In genomic region chrX:20019672-20020365, GRCh38 we compare ENCODE assay signal across 27 cellular contexts.
"Had no signal": no experiment of that assay in that cellular context is flagged by ENCODE, and none has a peak within 500 bp of the region (broad histone marks: within the 10 kb centered on the region; RNA-seq: fewer than 3 reads in every experiment).

No MANE protein-coding gene starts in this region.

- H3K4me1 Mint-ChIP-seq: mesothelial cell of epicardium, T-cell had no signal

- H3K9me3 Mint-ChIP-seq: T-helper 2 cell treated with Interferon-gamma antibody and Interleukin-4, amounts not matched to agents 5 μg/mL and 100 μg/mL, for 36 hours had no signal

- ATAC-seq: activated naive CD4-positive, alpha-beta T cell treated with anti-CD3 and anti-CD28 coated beads, Interleukin-2, amount 50 U/mL, for 72 hours; activated T-cell treated with anti-CD3 and anti-CD28 coated beads, Interleukin-2, amount 50 U/mL, for 72 hours; natural killer cell; right lobe of liver; T-cell had no signal

- H3K27me3 Mint-ChIP-seq: stimulated activated naive CD8-positive, alpha-beta T cell treated with anti-CD3 and anti-CD28 coated beads, Interleukin-15, Interleukin-2, amounts not matched to agents 100 ng/mL and 50 ng/mL, for 24 hours; type B pancreatic cell had no signal

- H3K4me2 ChIP-seq: hepatocyte had no signal

- DNase-seq: activated CD4-positive, alpha-beta T cell treated with anti-CD3 and anti-CD28 coated beads for 4 hours; activated CD4-positive, alpha-beta T cell treated with anti-CD3 and anti-CD28 coated beads, Interleukin-2, amount 50 U/mL, for 4 hours; activated naive CD4-positive, alpha-beta T cell; activated T-cell treated with anti-CD3 and anti-CD28 coated beads for 4 hours; activated T-cell treated with anti-CD3 and anti-CD28 coated beads, Interleukin-2, amount 50 U/mL, for 72 hours; cerebellar nuclear complex; colonic mucosa; effector CD8-positive, alpha-beta T cell; islet precursor cell; mammary epithelial cell; natural killer cell; posterior cingulate gyrus; right lobe of liver; stimulated activated CD4-positive, alpha-beta T cell treated with anti-CD3 and anti-CD28 coated beads, Interleukin-12 subunit alpha, Interleukin-12 subunit beta, amount 100 ng/mL, for 4 hours; stimulated activated CD4-positive, alpha-beta T cell treated with anti-CD3 and anti-CD28 coated beads, Interleukin-4, amount 100 ng/mL, for 1 hour; T-cell; uterus had no signal

- H3K27ac ChIP-seq: colonic mucosa, hepatocyte, right lobe of liver, skin epidermis, thoracic aorta, uterus had no signal

- H3K36me3 ChIP-seq: colonic mucosa, right lobe of liver, thoracic aorta, uterus had no signal

- H3K27ac Mint-ChIP-seq: activated naive CD4-positive, alpha-beta T cell treated with anti-CD3 and anti-CD28 coated beads, Interleukin-2, amount 50 U/mL, for 72 hours; activated T-cell treated with anti-CD3 and anti-CD28 coated beads, Interleukin-2, amount 50 U/mL, for 72 hours; mesothelial cell of epicardium; natural killer cell; stimulated activated naive CD8-positive, alpha-beta T cell treated with anti-CD3 and anti-CD28 coated beads, Interleukin-15, Interleukin-2, amounts not matched to agents 100 ng/mL and 50 ng/mL, for 24 hours; T-cell; T-helper 2 cell treated with Interferon-gamma antibody and Interleukin-4, amounts not matched to agents 5 μg/mL and 100 μg/mL, for 36 hours; type B pancreatic cell had no signal

- H3K36me3 Mint-ChIP-seq: type B pancreatic cell had no signal

- FAIRE-seq: endometrium, frontal cortex had no signal

- H3K79me2 ChIP-seq: hepatocyte had no signal

- H2AFZ ChIP-seq: hepatocyte had no signal

- H3K4me3 ChIP-seq: colonic mucosa, hepatocyte, right lobe of liver, skin epidermis, thoracic aorta, uterus had no signal

- H3K9me3 ChIP-seq: colonic mucosa, thoracic aorta, uterus had no signal

- H3K4me3 Mint-ChIP-seq: activated T-cell treated with anti-CD3 and anti-CD28 coated beads, Interleukin-2, amount 50 U/mL, for 72 hours; mesothelial cell of epicardium; natural killer cell; stimulated activated naive CD8-positive, alpha-beta T cell treated with anti-CD3 and anti-CD28 coated beads, Interleukin-15, Interleukin-2, amounts not matched to agents 100 ng/mL and 50 ng/mL, for 24 hours; T-cell; T-helper 2 cell treated with Interferon-gamma antibody and Interleukin-4, amounts not matched to agents 5 μg/mL and 100 μg/mL, for 36 hours; type B pancreatic cell had no signal

- H3K4me1 ChIP-seq: colonic mucosa, right lobe of liver, uterus had no signal

- H3K27me3 ChIP-seq: colonic mucosa, hepatocyte, right lobe of liver, uterus had no signal
